ENCODE assay signal across 8 cellular contexts in genomic region chr6:151239603-151240035, GRCh38. TPM values are rescaled to one million over a fixed set of nuclear protein-coding genes. Genes with fewer than 3 reads are reported as not detected.
DNase-seq lines count a peak whose midpoint lies in the region; ATAC-seq and TF ChIP-seq lines count a peak whose summit lies in the region.

Gene AKAP12, plus strand, starts transcription at chr6:151239967. Its CDS starts 596 bp downstream, at chr6:151240563.

- peaks cover 8% of the 10 kb centered on the region for H3K4me1 Mint-ChIP-seq in T-helper 2 cell treated with Interferon-gamma antibody and Interleukin-4, amounts not matched to agents 5 μg/mL and 100 μg/mL, for 36 hours (ENCODE audit: low read depth)

- H3K36me3 ChIP-seq in iPS DF 6.9 (ENCODE audit: control insufficient read depth, insufficient read depth, low read length): no peaks in the 10 kb centered on the region

- no peaks in the 10 kb centered on the region for H3K9me3 ChIP-seq in iPS DF 6.9 (ENCODE audit: control insufficient read depth, insufficient read depth, low read length)

- intact Hi-C loops in sciatic nerve (cut with DNase I): no loop called here

- H3K9me3 Mint-ChIP-seq in T-helper 2 cell treated with Interferon-gamma antibody and Interleukin-4, amounts not matched to agents 5 μg/mL and 100 μg/mL, for 36 hours: no peaks in the 10 kb centered on the region

- peak; percentile 85 for ATAC-seq in sciatic nerve

- peaks cover 2% of the 10 kb centered on the region; the same call in 1 of the 2 replicates for H3K4me1 ChIP-seq in iPS DF 6.9 (ENCODE audit: control insufficient read depth, insufficient read depth, low read length)

- no peak within 1 kb of the TSS for H3K27ac ChIP-seq in iPS DF 6.9 (ENCODE audit: low read length)

- H3K27me3 ChIP-seq in iPS DF 6.9 (ENCODE audit: control insufficient read depth, insufficient read depth, low read length): no peaks in the 10 kb centered on the region

- peaks cover 68% of the 10 kb centered on the region for H3K27me3 Mint-ChIP-seq in T-helper 2 cell treated with Interferon-gamma antibody and Interleukin-4, amounts not matched to agents 5 μg/mL and 100 μg/mL, for 36 hours (ENCODE audit: low read depth)

- in situ Hi-C loops in astrocyte of the cerebellum (cut with HindIII; ENCODE audit: low sequenced_read_pairs): loop anchor here (5.0 kb wide), 1 partner anchor 63 kb away; no protein-coding TSS in a partner anchor

- H3K4me3 Mint-ChIP-seq in T-helper 2 cell treated with Interferon-gamma antibody and Interleukin-4, amounts not matched to agents 5 μg/mL and 100 μg/mL, for 36 hours: peak within 1 kb of the TSS; percentile 91

- no peak for DNase-seq in T-helper 2 cell treated with Interferon-gamma antibody and Interleukin-4, amounts not matched to agents 5 μg/mL and 100 μg/mL, for 36 hours (ENCODE audit: low spot score)
- DNase-seq in T-helper 2 cell (no peak), astrocyte of the cerebellum (ENCODE audit: low read depth) (no peak), iPS DF 6.9 (ENCODE audit: low read depth, low spot score) (no peak), sciatic nerve (ENCODE audit: low spot score) (peak; percentile 71), LoVo (ENCODE audit: low spot score) (no peak), HuH-7 (ENCODE audit: low spot score) (no peak)
- no peak for DNase-seq in effector CD8-positive, alpha-beta T cell (lab: John Stamatoyannopoulos, UW)

- peak within 1 kb of the TSS; percentile 86 for H3K27ac Mint-ChIP-seq in T-helper 2 cell treated with Interferon-gamma antibody and Interleukin-4, amounts not matched to agents 5 μg/mL and 100 μg/mL, for 36 hours

- H3K36me3 Mint-ChIP-seq in T-helper 2 cell treated with Interferon-gamma antibody and Interleukin-4, amounts not matched to agents 5 μg/mL and 100 μg/mL, for 36 hours (ENCODE audit: low read depth): no peaks in the 10 kb centered on the region

- WGBS in iPS DF 6.9 (ENCODE audit: insufficient coverage, insufficient read length): no CpG with 5 or more reads among the region's 23 CpGs

- H3K4me3 ChIP-seq in astrocyte of the cerebellum (ENCODE audit: low read depth, low read length) (peak within 1 kb of the TSS; percentile 87), iPS DF 6.9 (ENCODE audit: low read length) (peak within 1 kb of the TSS; percentile 78)

- TF ChIP-seq CTCF in astrocyte of the cerebellum (IDR thresholded peaks at IDR 0.05; ENCODE audit: low read depth, low read length, missing control alignments): no peak

RNA-seq across cellular contexts. Expression of gene AKAP12, which starts in this region (rescaled TPM):
- 142 TPM for total RNA-seq in sciatic nerve
